Comparison of ENCODE assay signal across 34 cellular contexts in genomic region chr7:10571759-10572158, GRCh38.
"Had no signal": no experiment of that assay in that cellular context is flagged by ENCODE, and none has a peak within 500 bp of the region (broad histone marks: within the 10 kb centered on the region; RNA-seq: fewer than 3 reads in every experiment).

No MANE protein-coding gene starts in this region.

- ATAC-seq: activated CD8-positive, alpha-beta memory T cell treated with anti-CD3 and anti-CD28 coated beads, Interleukin-2, amount 10 ng/mL, durations not matched to agents 7 days and 5 days; activated CD8-positive, alpha-beta T cell treated with anti-CD3 and anti-CD28 coated beads, Interleukin-2, amount 10 ng/mL, durations not matched to agents 7 days and 5 days; activated T-cell treated with anti-CD3 and anti-CD28 coated beads, Interleukin-2, amount 50 U/mL, for 72 hours; heart right ventricle; left lung; lower lobe of right lung; natural killer cell; psoas muscle; stimulated activated memory B cell treated with anti-CD40 and anti-IgM and Interleukin-4, amounts not matched to agents 10 μg/mL and 1 μg/mL and 100 μg/mL, for 72 hours; stimulated activated naive CD8-positive, alpha-beta T cell treated with anti-CD3 and anti-CD28 coated beads, Interleukin-15, amount 100 ng/mL, for 72 hours had no signal

- H3K9ac ChIP-seq: neural progenitor cell, parathyroid adenoma had no signal

- H3K27ac ChIP-seq: adrenal gland, ascending aorta, cardiac muscle cell, colonic mucosa, epithelial cell of prostate, esophagus squamous epithelium, heart right ventricle, left lung, lower lobe of right lung, neural progenitor cell, parathyroid adenoma, psoas muscle, sigmoid colon, uterus had no signal

- H3K4me1 ChIP-seq: adrenal gland, ascending aorta, colonic mucosa, esophagus squamous epithelium, heart right ventricle, left lung, lower lobe of right lung, neural progenitor cell, parathyroid adenoma, psoas muscle, sigmoid colon, uterus had no signal

- H2AFZ ChIP-seq: neural progenitor cell, parathyroid adenoma had no signal

- H3K4me2 ChIP-seq: neural progenitor cell had no signal

- H3K9me3 ChIP-seq: adrenal gland, ascending aorta, colonic mucosa, esophagus squamous epithelium, lower lobe of right lung, psoas muscle, sigmoid colon, uterus had no signal

- H3K79me2 ChIP-seq: parathyroid adenoma had no signal

- H3K4me3 ChIP-seq: adrenal gland, ascending aorta, cardiac muscle cell, colonic mucosa, esophagus squamous epithelium, heart right ventricle, left lung, lower lobe of right lung, neural progenitor cell, psoas muscle, sigmoid colon, uterus had no signal

- DNase-seq: activated B cell treated with CpG ODN at 0.5 μM for 24 hours; activated CD4-positive, alpha-beta T cell treated with anti-CD3 and anti-CD28 coated beads, Interleukin-2, amount 50 U/mL, for 1 hour; activated CD8-positive, alpha-beta memory T cell treated with anti-CD3 and anti-CD28 coated beads, Interleukin-2, amount 10 ng/mL, durations not matched to agents 7 days and 5 days; activated CD8-positive, alpha-beta T cell treated with anti-CD3 and anti-CD28 coated beads, Interleukin-2, amount 10 ng/mL, durations not matched to agents 7 days and 5 days; activated naive CD4-positive, alpha-beta T cell treated with anti-CD3 and anti-CD28 coated beads for 36 hours; activated naive CD8-positive, alpha-beta T cell treated with anti-CD3 and anti-CD28 coated beads for 36 hours; activated T-cell treated with anti-CD3 and anti-CD28 coated beads, Interleukin-2, amount 50 U/mL, for 72 hours; adrenal gland; cerebellar nuclear complex; colonic mucosa; effector CD8-positive, alpha-beta T cell; esophagus squamous epithelium; foreskin melanocyte; heart right ventricle; kidney glomerular epithelial cell; left lung; lower lobe of right lung; mesenchymal stem cell; natural killer cell; occipital lobe; psoas muscle; sigmoid colon; small intestine; stimulated activated CD4-positive, alpha-beta T cell treated with anti-CD3 and anti-CD28 coated beads, Interleukin-4, amount 100 ng/mL, for 4 hours; stimulated activated CD8-positive, alpha-beta memory T cell treated with anti-CD3 and anti-CD28 coated beads, Interleukin-4, amount 100 ng/mL, for 48 hours; stimulated activated naive CD8-positive, alpha-beta T cell treated with anti-CD3 and anti-CD28 coated beads, Interleukin-15, amount 100 ng/mL, for 72 hours; substantia nigra; uterus had no signal

- H3K27me3 ChIP-seq: adrenal gland, ascending aorta, cardiac muscle cell, colonic mucosa, esophagus squamous epithelium, heart right ventricle, left lung, neural progenitor cell, sigmoid colon, uterus had no signal

- H3K36me3 ChIP-seq: adrenal gland, ascending aorta, cardiac muscle cell, colonic mucosa, esophagus squamous epithelium, heart right ventricle, left lung, lower lobe of right lung, neural progenitor cell, sigmoid colon, uterus had no signal
